Comparison of ENCODE assay signal across 17 cellular contexts in the genomic region with DNA sequence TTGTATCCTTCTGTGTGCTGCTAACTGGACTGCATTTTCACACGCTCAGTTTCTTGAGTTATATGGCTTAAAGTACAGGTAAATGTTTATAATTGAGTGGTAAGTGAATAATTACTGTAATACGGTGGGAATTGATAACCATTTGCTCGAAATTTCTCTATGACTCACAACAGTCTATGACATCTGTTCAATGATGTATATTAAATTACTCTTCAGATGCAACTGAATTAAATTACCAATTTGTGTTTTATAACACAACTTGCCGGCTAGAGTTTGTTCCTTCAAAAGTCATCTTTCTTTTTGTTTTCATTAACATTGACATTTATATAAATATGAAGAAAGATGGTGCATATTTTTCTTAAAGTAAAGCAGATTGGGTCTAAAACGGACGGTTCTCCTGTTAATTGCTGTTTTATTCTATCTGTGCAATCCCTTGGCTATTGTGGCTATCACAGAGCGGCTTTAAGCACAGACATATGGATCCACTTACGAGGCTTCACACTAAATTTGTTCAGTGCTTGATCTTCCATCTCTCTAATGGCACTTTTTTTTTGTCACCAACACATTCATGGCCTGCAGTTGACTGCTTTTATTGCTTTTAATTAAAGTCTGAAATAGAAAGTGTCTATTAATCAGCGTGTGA.
"Had no signal": no experiment of that assay in that cellular context is flagged by ENCODE, and none has a peak within 500 bp of the region (broad histone marks: within the 10 kb centered on the region; RNA-seq: fewer than 3 reads in every experiment).

No MANE protein-coding gene starts in this region.

- H3K36me3 Mint-ChIP-seq: naive thymus-derived CD4-positive, alpha-beta T cell had no signal

- DNase-seq: effector memory CD8-positive, alpha-beta T cell; gastrocnemius medialis; left colon; left ventricle myocardium superior; mesenchymal stem cell; naive thymus-derived CD4-positive, alpha-beta T cell; nucleus accumbens; ovary; sigmoid colon; stimulated activated naive CD4-positive, alpha-beta T cell treated with Interleukin-2 at 50 U/mL for 16 hours had no signal

- H3K27ac Mint-ChIP-seq: dendritic cell treated with granulocyte-macrophage colony-stimulating factor and Interleukin-4, amounts not matched to agents 40 ng/mL and 50 ng/mL, for 4 days; effector memory CD8-positive, alpha-beta T cell; naive thymus-derived CD4-positive, alpha-beta T cell had no signal

- H3K36me3 ChIP-seq: esophagus muscularis mucosa, gastrocnemius medialis, ovary, right atrium auricular region, sigmoid colon had no signal

- H3K27ac ChIP-seq: epithelial cell of prostate, esophagus muscularis mucosa, gastrocnemius medialis, hepatocyte, ovary, right atrium auricular region, sigmoid colon, skin epidermis had no signal

- H3K27me3 Mint-ChIP-seq: dendritic cell treated with granulocyte-macrophage colony-stimulating factor and Interleukin-4, amounts not matched to agents 40 ng/mL and 50 ng/mL, for 4 days; effector memory CD8-positive, alpha-beta T cell; naive thymus-derived CD4-positive, alpha-beta T cell had no signal

- H3K4me1 ChIP-seq: gastrocnemius medialis, right atrium auricular region had no signal

- H3K79me2 ChIP-seq: hepatocyte had no signal

- ATAC-seq: effector memory CD8-positive, alpha-beta T cell; gastrocnemius medialis; left colon; left ventricle myocardium superior; naive thymus-derived CD4-positive, alpha-beta T cell had no signal

- H2AFZ ChIP-seq: hepatocyte had no signal

- H3K9me3 ChIP-seq: gastrocnemius medialis, ovary, sigmoid colon had no signal

- H3K4me1 Mint-ChIP-seq: naive thymus-derived CD4-positive, alpha-beta T cell had no signal

- H3K27me3 ChIP-seq: esophagus muscularis mucosa, gastrocnemius medialis, hepatocyte, ovary, right atrium auricular region, sigmoid colon had no signal

- H3K4me3 ChIP-seq: esophagus muscularis mucosa, gastrocnemius medialis, hepatocyte, lung, ovary, right atrium auricular region, sigmoid colon, skin epidermis had no signal

- H3K4me3 Mint-ChIP-seq: dendritic cell treated with granulocyte-macrophage colony-stimulating factor and Interleukin-4, amounts not matched to agents 40 ng/mL and 50 ng/mL, for 4 days; effector memory CD8-positive, alpha-beta T cell; naive thymus-derived CD4-positive, alpha-beta T cell had no signal

- H3K4me2 ChIP-seq: hepatocyte had no signal
